14 cellular contexts compared by ENCODE assay signal in genomic region chr7:29479606-29480200, GRCh38.
DNase-seq lines count a peak whose midpoint lies in the region; ATAC-seq and TF ChIP-seq lines count a peak whose summit lies in the region.
"Had no signal": no experiment of that assay in that cellular context is flagged by ENCODE, and none has a peak within 500 bp of the region (broad histone marks: within the 10 kb centered on the region; RNA-seq: fewer than 3 reads in every experiment).

No MANE protein-coding gene starts in this region.

- H3K27ac ChIP-seq in heart left ventricle (peak overlapping the region; percentile 45 to 88 (median 69)), tibial artery (peak overlapping the region; percentile 48 to 70), psoas muscle (no peak overlapping the region)

- peaks cover 48% of the 10 kb centered on the region for H3K4me1 Mint-ChIP-seq in nephron
- H3K4me1 Mint-ChIP-seq: immature natural killer cell; stimulated activated naive CD8-positive, alpha-beta T cell treated with anti-CD3 and anti-CD28 coated beads, Interleukin-15, amount 100 ng/mL, for 72 hours had no signal

- H3K27ac Mint-ChIP-seq in nephron = peak overlapping the region; percentile 67 to 83 (median 75)
- H3K27ac Mint-ChIP-seq: immature natural killer cell; stimulated activated naive CD8-positive, alpha-beta T cell treated with anti-CD3 and anti-CD28 coated beads, Interleukin-15, amount 100 ng/mL, for 72 hours had no signal

- H3K36me3 Mint-ChIP-seq in nephron (ENCODE audit: low read depth) = no peaks in the 10 kb centered on the region

- no peak for TF ChIP-seq CTCF in heart left ventricle (IDR thresholded peaks at IDR 0.05)
- TF ChIP-seq CTCF in nephron (IDR thresholded peaks at IDR 0.05; ENCODE audit: unreplicated experiment in 3 of 3) = no peak
- no peak for TF ChIP-seq CTCF in tibial artery (IDR thresholded peaks at IDR 0.05)
- TF ChIP-seq CTCF in psoas muscle (IDR thresholded peaks at IDR 0.05) = no peak

- peak; percentile 33 to 53 (median 38) for ATAC-seq in heart left ventricle
- ATAC-seq in psoas muscle = no peak
- ATAC-seq: stimulated activated naive CD8-positive, alpha-beta T cell treated with anti-CD3 and anti-CD28 coated beads, Interleukin-15, amount 100 ng/mL, for 72 hours had no signal

- H3K4me3 Mint-ChIP-seq in nephron = peak overlapping the region; percentile 24 to 80 (median 75)
- H3K4me3 Mint-ChIP-seq: immature natural killer cell; stimulated activated naive CD8-positive, alpha-beta T cell treated with anti-CD3 and anti-CD28 coated beads, Interleukin-15, amount 100 ng/mL, for 72 hours had no signal

- no peaks in the 10 kb centered on the region for H3K27me3 Mint-ChIP-seq in nephron (ENCODE audit: low read depth)

- 42 to 53% (median 50%) methylated on average over 12 to 15 of the region's 15 CpGs for WGBS in heart left ventricle, 4 donors
- WGBS in psoas muscle, 3 donors = 59 to 63% (median 61%) methylated on average over 15 of the region's 15 CpGs

- H3K27me3 ChIP-seq in heart left ventricle (no peaks in the 10 kb centered on the region), tibial artery (no peaks in the 10 kb centered on the region), psoas muscle (ENCODE audit: insufficient read depth in 3 of 3, low read length in 2 of 3) (no peaks in the 10 kb centered on the region)

- H3K4me1 ChIP-seq in heart left ventricle = peaks cover 0 to 50% (median 21%) of the 10 kb centered on the region in 12 donors
- peaks cover 0 to 20% (median 2%) of the 10 kb centered on the region in 4 donors for H3K4me1 ChIP-seq in tibial artery
- H3K4me1 ChIP-seq in psoas muscle = no peaks in the 10 kb centered on the region

- TF ChIP-seq POLR2A in heart left ventricle (IDR thresholded peaks at IDR 0.05) = no peak

- H3K9me3 ChIP-seq in heart left ventricle (no peaks in the 10 kb centered on the region), tibial artery (no peaks in the 10 kb centered on the region), psoas muscle (no peaks in the 10 kb centered on the region)

- peak overlapping the region in 8 of 12 donors; percentile 11 to 47 (median 28) for H3K4me3 ChIP-seq in heart left ventricle
- H3K4me3 ChIP-seq in tibial artery = peak overlapping the region in 1 of 2 donors; percentile 4
- no peak overlapping the region for H3K4me3 ChIP-seq in psoas muscle

- intact Hi-C loops in heart left ventricle (cut with DNase I) = no loop called here
- intact Hi-C loops in tibial artery (cut with DNase I; ENCODE audit: low total_unique reads) = no loop called here
- intact Hi-C loops in psoas muscle (cut with DNase I) = no loop called here

- H3K36me3 ChIP-seq in heart left ventricle (no peaks in the 10 kb centered on the region), tibial artery (no peaks in the 10 kb centered on the region), psoas muscle (ENCODE audit: insufficient read depth in 1 of 2, low read depth in 1 of 2) (no peaks in the 10 kb centered on the region)

- H3K9me3 Mint-ChIP-seq in nephron = no peaks in the 10 kb centered on the region
- H3K9me3 Mint-ChIP-seq: immature natural killer cell; stimulated activated naive CD8-positive, alpha-beta T cell treated with anti-CD3 and anti-CD28 coated beads, Interleukin-15, amount 100 ng/mL, for 72 hours had no signal

- DNase-seq in anterior cingulate cortex (lab: John Stamatoyannopoulos, UW) (peak in 52 of 58 donors; percentile 15 to 80 (median 47)), heart left ventricle (peak in 1 of 5 donors; percentile 49), tibial artery (no peak), NCI-H2081 (lab: John Stamatoyannopoulos, UW) (no peak), psoas muscle (no peak), DMS 273 (lab: John Stamatoyannopoulos, UW; ENCODE audit: unreplicated experiment) (no peak), AML-193 (lab: John Stamatoyannopoulos, UW) (no peak)
- DNase-seq: activated CD4-positive, CD25-positive, alpha-beta regulatory T cell; activated gamma-delta T cell treated with Interleukin-2 at 50 U/mL for 16 hours; effector CD8-positive, alpha-beta T cell; immature natural killer cell; RPMI8226; stimulated activated naive CD8-positive, alpha-beta T cell treated with anti-CD3 and anti-CD28 coated beads, Interleukin-15, amount 100 ng/mL, for 72 hours had no signal

Comparison
In these comparisons a context has a peak if more than half of its experiments do, and no peak if none do; other contexts are left out.
1. DNase-seq: peak in anterior cingulate cortex (52 of 58); none in tibial artery (0 of 2), NCI-H2081 (0 of 2), psoas muscle (0 of 2), DMS 273 (single experiment) and AML-193 (0 of 2).
2. ATAC-seq: peak in heart left ventricle (4 of 4); none in psoas muscle (0 of 4).